1 cellular context compared by ENCODE assay signal in genomic region chr3:177005718-177006405, GRCh38.
TF ChIP-seq lines count a peak whose summit lies in the region.

No MANE protein-coding gene starts in this region.

TF ChIP-seq in HepG2, 621 proteins besides CTCF, POLR2A, EP300 and RAD21 (continued from another document):
- TF ChIP-seq ZBTB46 (CRISPR knock-in tag; IDR thresholded peaks at IDR 0.05; ENCODE audit: borderline replicate concordance) (no peak), FOXA1 (IDR thresholded peaks at IDR 0.05) (no peak), FOXA1 (CRISPR knock-in tag; IDR thresholded peaks at IDR 0.05) (no peak), ZNF101 (CRISPR knock-in tag; IDR thresholded peaks at IDR 0.05; ENCODE audit: borderline replicate concordance, low read depth) (no peak), KDM5A (IDR thresholded peaks at IDR 0.05; ENCODE audit: borderline replicate concordance, low read length) (no peak), ZNF331 (CRISPR knock-in tag; IDR thresholded peaks at IDR 0.05) (no peak), RFX5 (IDR thresholded peaks at IDR 0.05; ENCODE audit: low read depth, low read length) (no peak), HDAC6 (IDR thresholded peaks at IDR 0.05; ENCODE audit: low read depth, low read length) (no peak), NFKBIZ (CRISPR knock-in tag; IDR thresholded peaks at IDR 0.05) (no peak), WIZ (CRISPR knock-in tag; IDR thresholded peaks at IDR 0.05) (no peak), ERF (CRISPR knock-in tag; IDR thresholded peaks at IDR 0.05) (no peak)
